In the genomic region with DNA sequence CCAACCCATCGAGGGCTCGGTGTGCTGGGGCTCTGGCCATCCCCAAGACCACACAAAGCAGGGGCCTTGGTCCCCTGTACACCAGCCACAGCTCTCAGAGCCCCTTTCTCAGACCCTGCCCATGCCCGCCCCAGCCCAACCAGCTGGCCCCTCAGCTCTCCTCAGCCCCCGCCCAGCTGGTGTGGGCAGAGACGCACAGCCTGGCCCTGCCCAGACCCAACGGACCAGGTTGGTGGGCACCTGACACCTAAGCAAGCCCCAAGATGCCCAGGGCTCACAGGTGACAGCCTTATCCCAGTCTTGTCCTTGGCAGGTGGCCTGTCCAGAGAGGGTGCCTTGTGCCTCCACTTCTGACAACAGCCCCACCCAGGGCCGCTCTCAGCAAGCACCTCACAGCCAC, we compare ENCODE assay signal across 20 cellular contexts. TPM values are rescaled to one million over a fixed set of nuclear protein-coding genes. Genes with fewer than 3 reads are reported as not detected.
DNase-seq lines count a peak whose midpoint lies in the region; ATAC-seq and TF ChIP-seq lines count a peak whose summit lies in the region.
"Had no signal": no experiment of that assay in that cellular context is flagged by ENCODE, and none has a peak within 500 bp of the region (broad histone marks: within the 10 kb centered on the region; RNA-seq: fewer than 3 reads in every experiment).

No MANE protein-coding gene starts in this region.

- no peaks in the 10 kb centered on the region for H3F3A ChIP-seq in neural progenitor cell (ENCODE audit: low read depth)

- no peak overlapping the region for H2AFZ ChIP-seq in neural progenitor cell (replicated peaks)

- H3K36me3 ChIP-seq in BLaER1 (no peaks in the 10 kb centered on the region), neural progenitor cell (no peaks in the 10 kb centered on the region), ovary (no peaks in the 10 kb centered on the region)
- H3K36me3 ChIP-seq in BLaER1 treated with 17β-estradiol and CSF1 and Interleukin-3, amounts not matched to agents 10 nM and 100 nM: no peaks in the 10 kb centered on the region
- H3K36me3 ChIP-seq: BE2C had no signal

- peaks cover 2% of the 10 kb centered on the region for H3K27me3 Mint-ChIP-seq in neural progenitor cell (ENCODE audit: insufficient read depth, low read depth)
- no peaks in the 10 kb centered on the region for H3K27me3 Mint-ChIP-seq in CD4-positive, alpha-beta T cell
- H3K27me3 Mint-ChIP-seq: CD4-positive, CD25-positive, alpha-beta regulatory T cell had no signal

- TF ChIP-seq CTCF in neural progenitor cell (IDR thresholded peaks at IDR 0.05): no peak
- no peak for TF ChIP-seq CTCF in CD4-positive, alpha-beta T cell (IDR thresholded peaks at IDR 0.05)
- TF ChIP-seq CTCF in ovary (IDR thresholded peaks at IDR 0.05): no peak

- ATAC-seq in Right ventricle myocardium inferior (no peak), Right ventricle myocardium superior (ENCODE audit: poor library complexity) (no peak), GM21723 (IDR thresholded peaks at IDR 0.05; ENCODE audit: unreplicated experiment) (no peak)
- ATAC-seq in CD4-positive, alpha-beta T cell (ENCODE audit: poor library complexity): no peak
- ATAC-seq: CD8-positive, alpha-beta T cell; GM12878 had no signal

- DNase-seq in Right ventricle myocardium inferior (ENCODE audit: missing footprints) (peak; percentile 30), Right ventricle myocardium superior (no peak), neural progenitor cell (ENCODE audit: low spot score) (no peak), ovary (no peak)
- DNase-seq in CD4-positive, alpha-beta T cell: no peak
- DNase-seq: 8988T; ACHN; BE2C; C1 segment of cervical spinal cord; Caco-2; Calu3; CD4-positive, CD25-positive, alpha-beta regulatory T cell; CD8-positive, alpha-beta T cell; DMS79 treated with DMSO at 0.1 percent for 48 hours; GF-D8 had no signal

- H3K4me2 ChIP-seq in BLaER1 (peak overlapping the region; percentile 80), neural progenitor cell (no peak overlapping the region)
- H3K4me2 ChIP-seq in BLaER1 treated with 17β-estradiol and CSF1 and Interleukin-3, amounts not matched to agents 10 nM and 100 nM: peak overlapping the region in 8 of 11 experiments; percentile 47 to 84 (median 72); a peak in 11 of 22 replicates

- no peak for TF ChIP-seq EP300 in ovary (IDR thresholded peaks at IDR 0.05)

- peaks cover 20% of the 10 kb centered on the region for H3K4me1 Mint-ChIP-seq in neural progenitor cell
- no peaks in the 10 kb centered on the region for H3K4me1 Mint-ChIP-seq in CD4-positive, alpha-beta T cell (ENCODE audit: low read depth)
- H3K4me1 Mint-ChIP-seq: CD14-positive monocyte; CD4-positive, CD25-positive, alpha-beta regulatory T cell had no signal

- no peak for TF ChIP-seq POLR2A in ovary (IDR thresholded peaks at IDR 0.05)

- H3K9ac ChIP-seq in BLaER1 (no peak overlapping the region), neural progenitor cell (no peak overlapping the region)
- no peak overlapping the region for H3K9ac ChIP-seq in BLaER1 treated with 17β-estradiol and CSF1 and Interleukin-3, amounts not matched to agents 10 nM and 100 nM

- 89 to 97% (median 92%) methylated on average over 7 of the region's 7 CpGs for WGBS in ovary, 3 donors

- H3K9me3 Mint-ChIP-seq in neural progenitor cell: no peaks in the 10 kb centered on the region
- no peaks in the 10 kb centered on the region for H3K9me3 Mint-ChIP-seq in CD4-positive, alpha-beta T cell
- H3K9me3 Mint-ChIP-seq: CD14-positive monocyte; CD4-positive, CD25-positive, alpha-beta regulatory T cell; CD8-positive, alpha-beta T cell had no signal

- CTCF ChIA-PET in CD4-positive, alpha-beta T cell (lab: Charles Lee): no interaction called here

- no peak overlapping the region for H3K4me3 ChIP-seq in BLaER1
- no peak overlapping the region for H3K4me3 ChIP-seq in BLaER1 treated with 17β-estradiol and CSF1 and Interleukin-3, amounts not matched to agents 10 nM and 100 nM
- H3K4me3 ChIP-seq in neural progenitor cell: no peak overlapping the region
- no peak overlapping the region for H3K4me3 ChIP-seq in ovary
- H3K4me3 ChIP-seq: GM12878 had no signal

- no peaks in the 10 kb centered on the region for H3K36me3 Mint-ChIP-seq in neural progenitor cell
- H3K36me3 Mint-ChIP-seq in CD4-positive, alpha-beta T cell (ENCODE audit: low read depth): no peaks in the 10 kb centered on the region
- H3K36me3 Mint-ChIP-seq: CD14-positive monocyte; CD4-positive, CD25-positive, alpha-beta regulatory T cell; CD8-positive, alpha-beta T cell had no signal

- no peak overlapping the region for H3K27ac ChIP-seq in BLaER1
- no peak overlapping the region for H3K27ac ChIP-seq in BLaER1 treated with 17β-estradiol and CSF1 and Interleukin-3, amounts not matched to agents 10 nM and 100 nM
- no peak overlapping the region for H3K27ac ChIP-seq in neural progenitor cell
- H3K27ac ChIP-seq in CD4-positive, alpha-beta T cell (ENCODE audit: low read depth, low read length): no peak overlapping the region
- no peak overlapping the region for H3K27ac ChIP-seq in ovary

- peaks cover 25% of the 10 kb centered on the region for H4K20me1 ChIP-seq in BLaER1
- H4K20me1 ChIP-seq in BLaER1 treated with 17β-estradiol and CSF1 and Interleukin-3, amounts not matched to agents 10 nM and 100 nM: peaks cover 0 to 41% (median 13%) of the 10 kb centered on the region in 11 experiments; a peak in 11 of 22 replicates
- no peaks in the 10 kb centered on the region for H4K20me1 ChIP-seq in neural progenitor cell (ENCODE audit: low read depth)

- intact Hi-C loops in Right ventricle myocardium inferior (cut with DNase I): no loop called here
- intact Hi-C loops in Right ventricle myocardium superior (cut with DNase I): no loop called here
- intact Hi-C loops in CD4-positive, alpha-beta T cell (cut with DNase I, micrococcal nuclease): no loop called here
- intact Hi-C loops in ovary (cut with DNase I): no loop called here

- H3K79me2 ChIP-seq in neural progenitor cell (ENCODE audit: low read depth): no peaks in the 10 kb centered on the region

- POLR2A ChIA-PET in CD4-positive, alpha-beta T cell (lab: Charles Lee): no interaction called here

- peaks cover 34% of the 10 kb centered on the region for H3K27me3 ChIP-seq in BLaER1
- H3K27me3 ChIP-seq in BLaER1 treated with 17β-estradiol and CSF1 and Interleukin-3, amounts not matched to agents 10 nM and 100 nM: peaks cover 26 to 36% (median 34%) of the 10 kb centered on the region in 11 experiments
- H3K27me3 ChIP-seq in neural progenitor cell: no peaks in the 10 kb centered on the region
- H3K27me3 ChIP-seq in CD4-positive, alpha-beta T cell (ENCODE audit: control insufficient read depth, insufficient read depth, low read length): no peaks in the 10 kb centered on the region
- H3K27me3 ChIP-seq in ovary: no peaks in the 10 kb centered on the region
- H3K27me3 ChIP-seq: BE2C had no signal

- H3K27ac Mint-ChIP-seq in neural progenitor cell: peak overlapping the region; percentile 25
- H3K27ac Mint-ChIP-seq in CD4-positive, alpha-beta T cell: no peak overlapping the region
- H3K27ac Mint-ChIP-seq: CD14-positive monocyte; CD4-positive, CD25-positive, alpha-beta regulatory T cell; CD8-positive, alpha-beta T cell had no signal

- H3K4me1 ChIP-seq in BLaER1: peaks cover 91% of the 10 kb centered on the region
- peaks cover 0 to 84% (median 68%) of the 10 kb centered on the region in 10 experiments; a peak in 18 of 20 replicates for H3K4me1 ChIP-seq in BLaER1 treated with 17β-estradiol and CSF1 and Interleukin-3, amounts not matched to agents 10 nM and 100 nM
- peaks cover 11% of the 10 kb centered on the region for H3K4me1 ChIP-seq in neural progenitor cell
- H3K4me1 ChIP-seq in ovary (ENCODE audit: insufficient read depth): no peaks in the 10 kb centered on the region
- H3K4me1 ChIP-seq: BE2C, Caco-2 had no signal

- H3K9me3 ChIP-seq in BLaER1: no peaks in the 10 kb centered on the region
- H3K9me3 ChIP-seq in BLaER1 treated with 17β-estradiol and CSF1 and Interleukin-3, amounts not matched to agents 10 nM and 100 nM (replicated peaks in 1 of 11): no peaks in the 10 kb centered on the region
- no peaks in the 10 kb centered on the region for H3K9me3 ChIP-seq in neural progenitor cell (ENCODE audit: low read depth)
- H3K9me3 ChIP-seq in CD4-positive, alpha-beta T cell (ENCODE audit: control insufficient read depth, low read length): no peaks in the 10 kb centered on the region
- H3K9me3 ChIP-seq in ovary: no peaks in the 10 kb centered on the region
- H3K9me3 ChIP-seq: BE2C, Caco-2 had no signal

- no peak overlapping the region for H3K4me3 Mint-ChIP-seq in neural progenitor cell
- H3K4me3 Mint-ChIP-seq in CD4-positive, alpha-beta T cell: no peak overlapping the region
- H3K4me3 Mint-ChIP-seq: CD14-positive monocyte; CD4-positive, CD25-positive, alpha-beta regulatory T cell; CD8-positive, alpha-beta T cell had no signal

RNA-seq across cellular contexts. Expression of a gene that starts 42.4 kb away (rescaled TPM):
- total RNA-seq in Right ventricle myocardium inferior: 0.49 TPM
- total RNA-seq in Right ventricle myocardium superior: 1.0 TPM
- 3.2 and 10.3 TPM in 2 replicates for total RNA-seq in neural progenitor cell (ENCODE audit: low replicate concordance)
- 1 to 10 TPM in 1 of 2 experiments, under 1 TPM in 1; 0.93 to 2.4 TPM for total RNA-seq in CD4-positive, alpha-beta T cell
- total RNA-seq in ovary: 1 to 10 TPM; 1.7 to 5.1 (median 2.4) TPM
- 1 to 10 TPM in 1 of 2 donors, under 1 TPM in 1; 0.32 to 4.3 TPM for polyA plus RNA-seq in ovary
